Comparison of ENCODE assay signal across 19 cellular contexts in the genomic region with DNA sequence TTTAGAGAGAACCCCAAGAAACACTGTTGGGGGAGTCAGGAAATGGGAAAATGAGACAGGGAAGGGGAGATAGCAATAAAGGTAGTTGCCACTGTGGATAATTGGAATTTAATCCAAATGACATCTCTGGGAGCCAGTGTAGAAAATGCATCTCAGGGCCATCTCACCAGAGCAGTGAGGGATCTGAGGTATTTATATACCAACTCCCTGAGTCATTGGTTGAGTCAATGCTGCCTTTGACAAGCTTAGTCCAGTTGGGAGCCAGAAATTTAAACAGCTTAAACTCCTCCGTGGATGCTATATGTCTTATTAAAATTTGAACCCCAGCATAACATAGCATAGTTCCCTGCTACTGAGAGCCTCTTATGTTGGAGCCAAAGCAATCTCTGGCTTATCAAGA.
DNase-seq lines count a peak whose midpoint lies in the region; ATAC-seq, FAIRE-seq and TF ChIP-seq lines count a peak whose summit lies in the region.
"Had no signal": no experiment of that assay in that cellular context is flagged by ENCODE, and none has a peak within 500 bp of the region (broad histone marks: within the 10 kb centered on the region; RNA-seq: fewer than 3 reads in every experiment).

No MANE protein-coding gene starts in this region.

- peak; percentile 64 for FAIRE-seq in astrocyte (lab: Jason Lieb, UNC)
- FAIRE-seq in RCC 7860 (lab: Jason Lieb, UNC) = no peak
- FAIRE-seq: A204.1 had no signal

- no peak overlapping the region for H3K4me3 ChIP-seq in astrocyte (ENCODE audit: insufficient read depth, low read depth, low read length)
- no peak overlapping the region for H3K4me3 ChIP-seq in gastrocnemius medialis
- H3K4me3 ChIP-seq: BLaER1, HAP-1 had no signal

- no peak overlapping the region for H3K9ac ChIP-seq in astrocyte (ENCODE audit: low read length)
- H3K9ac ChIP-seq: BLaER1 had no signal

- H3K4me1 ChIP-seq in astrocyte (ENCODE audit: insufficient read depth, low read length) = peaks cover 34% of the 10 kb centered on the region
- no peaks in the 10 kb centered on the region for H3K4me1 ChIP-seq in gastrocnemius medialis
- H3K4me1 ChIP-seq: BLaER1, HAP-1 had no signal

- H3K27me3 Mint-ChIP-seq in astrocyte (ENCODE audit: low read depth, unreplicated experiment) = no peaks in the 10 kb centered on the region

- TF ChIP-seq POLR2A in gastrocnemius medialis (IDR thresholded peaks at IDR 0.05) = no peak

- H3K79me2 ChIP-seq in astrocyte (ENCODE audit: insufficient read depth, low read length) = no peaks in the 10 kb centered on the region

- peaks cover 25% of the 10 kb centered on the region for H3K4me1 Mint-ChIP-seq in astrocyte (ENCODE audit: low read depth, unreplicated experiment)

- H3K27ac Mint-ChIP-seq in astrocyte (ENCODE audit: unreplicated experiment) = peak overlapping the region; percentile 74
- H3K27ac Mint-ChIP-seq: CD8-positive, alpha-beta T cell had no signal

- peaks cover 4% of the 10 kb centered on the region for H3K9me3 ChIP-seq in astrocyte (ENCODE audit: insufficient read depth, low read depth, low read length)
- H3K9me3 ChIP-seq in gastrocnemius medialis = no peaks in the 10 kb centered on the region
- H3K9me3 ChIP-seq: BLaER1, HAP-1 had no signal

- no peaks in the 10 kb centered on the region for H3K36me3 Mint-ChIP-seq in astrocyte (ENCODE audit: low read depth, unreplicated experiment)
- H3K36me3 Mint-ChIP-seq: CD8-positive, alpha-beta T cell had no signal

- peak overlapping the region; percentile 30 for H3K4me2 ChIP-seq in astrocyte (ENCODE audit: low read length)
- H3K4me2 ChIP-seq: BLaER1 had no signal

- no peak for TF ChIP-seq CTCF in astrocyte (IDR thresholded peaks at IDR 0.05; ENCODE audit: insufficient read depth, low read depth, low read length)
- no peak for TF ChIP-seq CTCF in gastrocnemius medialis (IDR thresholded peaks at IDR 0.05 in 4 of 5, conservative IDR thresholded peaks at IDR 0.05 in 1 of 5)

- ATAC-seq in gastrocnemius medialis = no peak
- ATAC-seq: CD8-positive, alpha-beta T cell had no signal

- intact Hi-C loops in gastrocnemius medialis (cut with DNase I; ENCODE audit: low total_unique reads) = no loop called here

- H4K20me1 ChIP-seq in astrocyte (ENCODE audit: insufficient read depth, low read length) = no peaks in the 10 kb centered on the region
- H4K20me1 ChIP-seq: BLaER1 had no signal

- H3K27ac ChIP-seq in astrocyte (ENCODE audit: low read depth, low read length) (peak overlapping the region; percentile 33), gastrocnemius medialis (no peak overlapping the region)
- H3K27ac ChIP-seq: BLaER1 had no signal

- DNase-seq in Daoy (ENCODE audit: low read depth) = peak; percentile 42
- peak; percentile 47 for DNase-seq in HT1080 (ENCODE audit: low read depth)
- DNase-seq in astrocyte (ENCODE audit: low read depth) = peak; percentile 68
- peak; percentile 82 for DNase-seq in iris pigment epithelial cell (ENCODE audit: low read depth)
- no peak for DNase-seq in COLO668 (lab: John Stamatoyannopoulos, UW; ENCODE audit: unreplicated experiment)
- no peak for DNase-seq in SHP77 treated with DMSO at 0.1 percent for 48 hours (lab: John Stamatoyannopoulos, UW)
- no peak for DNase-seq in gastrocnemius medialis
- no peak for DNase-seq in RCC 7860 (ENCODE audit: low spot score)
- DNase-seq: CD8-positive, alpha-beta T cell; KG1; NCI-H1048; NCI-H1436 treated with DMSO at 0.1 percent for 48 hours; NCI-H2081; NCI-H2227 treated with DMSO at 0.1 percent for 48 hours; NCI-H524 treated with DMSO at 0.1 percent for 48 hours; SIG-M5 had no signal

- in situ Hi-C loops in gastrocnemius medialis (cut with MboI; ENCODE audit: low sequenced_read_pairs in 4 of 4) = no loop called here

- no peaks in the 10 kb centered on the region for H3K9me3 Mint-ChIP-seq in astrocyte (ENCODE audit: unreplicated experiment)
- H3K9me3 Mint-ChIP-seq: CD8-positive, alpha-beta T cell had no signal

- no peak overlapping the region for H2AFZ ChIP-seq in astrocyte (ENCODE audit: low read depth, low read length)

- H3K36me3 ChIP-seq in astrocyte (ENCODE audit: insufficient read depth, low read length) (no peaks in the 10 kb centered on the region), gastrocnemius medialis (no peaks in the 10 kb centered on the region)
- H3K36me3 ChIP-seq: BLaER1, HAP-1 had no signal

- H3K27me3 ChIP-seq in astrocyte (ENCODE audit: insufficient read depth, low read length) = no peaks in the 10 kb centered on the region
- H3K27me3 ChIP-seq in gastrocnemius medialis = no peaks in the 10 kb centered on the region
- H3K27me3 ChIP-seq: BLaER1 had no signal

- no peak overlapping the region for H3K4me3 Mint-ChIP-seq in astrocyte (ENCODE audit: unreplicated experiment)
- H3K4me3 Mint-ChIP-seq: CD8-positive, alpha-beta T cell had no signal

Comparison
In these comparisons a context has a peak if more than half of its experiments do, and no peak if none do; other contexts are left out.
1. DNase-seq: peak in Daoy (single experiment), HT1080 (single experiment), astrocyte (single experiment) and iris pigment epithelial cell (single experiment); none in COLO668 (single experiment), SHP77 treated with DMSO at 0.1 percent for 48 hours (single experiment), gastrocnemius medialis (0 of 2) and RCC 7860 (single experiment).